8 cellular contexts compared by ENCODE assay signal in the genomic region with DNA sequence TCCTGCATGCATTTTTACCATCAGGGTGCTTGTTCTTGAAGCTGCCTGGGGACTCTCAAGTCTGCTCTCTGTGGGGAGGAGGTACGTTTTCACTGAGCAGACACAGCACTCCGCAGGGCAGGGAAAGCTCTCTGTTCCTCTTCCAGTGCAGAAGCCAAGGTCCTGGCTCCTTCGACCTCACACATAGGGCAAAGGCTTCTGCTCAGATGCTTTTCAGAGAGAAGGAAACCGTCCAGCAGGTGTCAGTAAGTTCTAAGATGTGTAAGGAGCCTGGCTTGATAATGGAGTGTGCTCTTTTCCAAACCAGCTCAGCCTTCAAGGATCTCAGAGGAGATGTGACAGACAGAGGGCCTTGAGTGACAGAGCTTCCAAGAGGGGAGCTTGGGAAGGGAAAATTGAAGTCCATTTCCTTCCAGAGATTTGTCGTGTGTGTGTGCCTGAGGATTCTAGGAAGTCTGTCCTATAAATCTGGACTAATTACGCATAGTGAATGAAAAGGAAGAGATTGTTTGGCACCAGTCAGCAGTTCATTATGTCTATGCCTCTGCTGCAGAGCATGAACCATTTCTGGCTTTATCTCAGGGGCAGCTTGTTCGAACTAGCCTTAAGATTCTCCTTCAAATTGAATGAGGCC.
DNase-seq lines count a peak whose midpoint lies in the region; ATAC-seq, FAIRE-seq and TF ChIP-seq lines count a peak whose summit lies in the region.

No MANE protein-coding gene starts in this region.

- H3K27me3 Mint-ChIP-seq in nephron (ENCODE audit: low read depth) = peaks cover 7% of the 10 kb centered on the region

- no peaks in the 10 kb centered on the region for H3K4me1 ChIP-seq in Panc1 (ENCODE audit: control insufficient read depth, insufficient read depth, low read length)

- H3K4me1 Mint-ChIP-seq in nephron = peaks cover 27% of the 10 kb centered on the region

- CTCF ChIA-PET in Panc1 (lab: Charles Lee) = interaction anchor here (1.0 to 1.3 kb wide), 2 partner anchors 711 to 720 kb away, joined by 3 to 5 read pairs; no protein-coding TSS in a partner anchor

- H3K27ac Mint-ChIP-seq in nephron = peak overlapping the region; percentile 63 to 84 (median 71)

- H3K4me3 Mint-ChIP-seq in nephron = no peak overlapping the region

- TF ChIP-seq CTCF in LNCaP clone FGC (IDR thresholded peaks at IDR 0.05; ENCODE audit: control insufficient read depth, extremely low read depth, insufficient read depth) (peak; percentile 66), Panc1 (IDR thresholded peaks at IDR 0.05) (peak; percentile 67), epithelial cell of proximal tubule (conservative IDR thresholded peaks at IDR 0.05; ENCODE audit: low read depth, low read length) (peak; percentile 80), nephron (IDR thresholded peaks at IDR 0.05; ENCODE audit: unreplicated experiment in 3 of 3) (peak; percentile 48 to 68 (median 68))

- no peak for FAIRE-seq in GM19239 (lab: Jason Lieb, UNC)

- intact Hi-C loops in Panc1 (cut with micrococcal nuclease; ENCODE audit: unreplicated experiment) = loop anchor here (1.0 to 10.0 kb wide), 3 partner anchors 140 to 717 kb away; a partner anchor contains a TSS

- no peak overlapping the region for H3K27ac ChIP-seq in Panc1 (ENCODE audit: low read length)

- H3K9me3 ChIP-seq in Panc1 (ENCODE audit: control insufficient read depth, insufficient read depth, low read depth, low read length) = no peaks in the 10 kb centered on the region

- peaks cover 12% of the 10 kb centered on the region for H3K27me3 ChIP-seq in Panc1 (ENCODE audit: control insufficient read depth, insufficient read depth, low read length)

- no peaks in the 10 kb centered on the region for H3K36me3 Mint-ChIP-seq in nephron (ENCODE audit: low read depth)

- DNase-seq in COR-L47 (lab: John Stamatoyannopoulos, UW) (peak; percentile 61), GM19239 (ENCODE audit: insufficient read length, low spot score) (peak; percentile 9), LNCaP clone FGC (ENCODE audit: low read depth) (peak; percentile 79), Panc1 (ENCODE audit: low read depth, low spot score) (peak; percentile 36), epithelial cell of proximal tubule (ENCODE audit: low read depth) (peak; percentile 61)
- no peak for DNase-seq in stimulated activated CD4-positive, alpha-beta T cell treated with anti-CD3 and anti-CD28 coated beads, Interleukin-2, amount 100 ng/mL, for 24 hours

- POLR2A ChIA-PET in Panc1 (lab: Charles Lee) = no interaction called here

- BruUV-seq in Panc1 (replicated peaks; lab: Mats Ljungman, UMichigan) = no TSS peak

- H3K4me3 ChIP-seq in LNCaP clone FGC (ENCODE audit: low read depth, low read length) (no peak overlapping the region), Panc1 (ENCODE audit: low read depth in 2 of 2, low read length in 2 of 2) (no peak overlapping the region), epithelial cell of proximal tubule (ENCODE audit: low read depth, low read length) (no peak overlapping the region)

- ATAC-seq in Panc1 (peak; percentile 95), HG03108 (IDR thresholded peaks at IDR 0.05; ENCODE audit: unreplicated experiment) (no peak)

- in situ Hi-C loops in Panc1 (cut with HindIII; ENCODE audit: low pct_unique_long_range_greater_than_20kb, low sequenced_read_pairs) = no loop called here

- H3K36me3 ChIP-seq in Panc1 (ENCODE audit: control insufficient read depth, insufficient read depth, low read length) = no peaks in the 10 kb centered on the region

- H3K9me3 Mint-ChIP-seq in nephron = no peaks in the 10 kb centered on the region

Comparison
In these comparisons a context has a peak if more than half of its experiments do, and no peak if none do; other contexts are left out.
1. DNase-seq: peak in COR-L47 (single experiment), GM19239 (single experiment), LNCaP clone FGC (single experiment), Panc1 (single experiment) and epithelial cell of proximal tubule (single experiment); none in stimulated activated CD4-positive, alpha-beta T cell treated with anti-CD3 and anti-CD28 coated beads, Interleukin-2, amount 100 ng/mL, for 24 hours (0 of 2).
2. Peak in every context shown above with its lines, with median percentiles within 50 percentile points of each other: CTCF ChIP-seq.